15 cellular contexts compared by ENCODE assay signal in the genomic region with DNA sequence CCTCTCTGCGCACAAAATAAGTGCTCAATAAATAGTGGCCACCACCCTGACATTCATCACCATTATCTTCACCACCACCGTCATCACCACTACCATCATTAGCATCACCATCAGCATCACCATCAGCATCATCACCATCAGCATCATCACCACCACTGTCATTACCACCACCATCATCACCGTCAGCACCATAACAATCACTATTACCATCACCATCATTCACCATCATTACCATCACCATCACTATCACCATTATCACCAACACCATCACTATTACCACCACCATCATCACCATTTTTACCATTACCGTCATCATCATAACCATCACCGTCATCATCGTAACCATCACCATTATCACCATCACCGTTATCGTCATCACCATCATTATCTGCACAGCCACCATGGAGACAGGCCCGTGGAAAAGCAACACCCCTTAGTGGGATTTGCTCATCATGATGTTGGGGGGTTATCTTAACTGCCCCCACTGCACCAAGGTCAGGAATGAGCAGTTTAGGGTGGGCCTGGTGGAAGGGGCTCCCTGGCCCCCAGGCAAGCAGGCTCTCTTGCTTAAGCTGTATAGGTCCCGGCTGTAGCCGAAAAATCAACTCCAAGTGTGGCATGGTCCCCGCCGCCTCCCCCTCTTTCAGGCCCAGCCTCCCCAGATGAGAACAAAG. TPM values are rescaled to one million over a fixed set of nuclear protein-coding genes. Genes with fewer than 3 reads are reported as not detected.
A peak's percentile ranks its signal among the peaks of the same experiment; 100 is the strongest.
DNase-seq lines count a peak whose midpoint lies in the region; ATAC-seq and TF ChIP-seq lines count a peak whose summit lies in the region.
"Had no signal": no experiment of that assay in that cellular context is flagged by ENCODE, and none has a peak within 500 bp of the region (broad histone marks: within the 10 kb centered on the region; RNA-seq: fewer than 3 reads in every experiment).

No MANE protein-coding gene starts in this region.

- H3K27ac Mint-ChIP-seq in activated CD4-positive, alpha-beta T cell treated with anti-CD3 and anti-CD28 coated beads, Interleukin-2, amount 10 ng/mL, durations not matched to agents 24 days and 14 days: peak overlapping the region; percentile 52
- peak overlapping the region; percentile 64 to 96 for H3K27ac Mint-ChIP-seq in T-cell
- no peak overlapping the region for H3K27ac Mint-ChIP-seq in endodermal cell

- H3K4me3 Mint-ChIP-seq in activated CD4-positive, alpha-beta T cell treated with anti-CD3 and anti-CD28 coated beads, Interleukin-2, amount 10 ng/mL, durations not matched to agents 24 days and 14 days: peak overlapping the region; percentile 6
- H3K4me3 Mint-ChIP-seq in T-cell (peak overlapping the region in 2 of 3 donors; percentile 0 to 79), endodermal cell (no peak overlapping the region)

- peaks cover 6% of the 10 kb centered on the region for H3K4me1 ChIP-seq in endodermal cell (ENCODE audit: control insufficient read depth, insufficient read depth, low read length)

- H3K9ac ChIP-seq in endodermal cell (ENCODE audit: extremely low read depth, low read length, poor library complexity, severe bottlenecking): no peak overlapping the region

- no peak for TF ChIP-seq CTCF in endodermal cell (conservative IDR thresholded peaks at IDR 0.05)

- H3K4me3 ChIP-seq in endodermal cell (ENCODE audit: low read length): no peak overlapping the region
- H3K4me3 ChIP-seq: tibial artery had no signal

- DNase-seq in activated CD4-positive, alpha-beta T cell treated with anti-CD3 and anti-CD28 coated beads, Interleukin-2, amount 10 ng/mL, durations not matched to agents 24 days and 14 days: no peak
- no peak for DNase-seq in activated CD4-positive, alpha-beta T cell treated with anti-CD3 and anti-CD28 coated beads, Interleukin-2, amount 50 U/mL, for 1 hour
- DNase-seq in T-cell: peak in 10 of 34 experiments; percentile 13 to 48 (median 38)
- DNase-seq in endodermal cell: no peak
- DNase-seq in cerebellar nuclear complex (lab: John Stamatoyannopoulos, UW): no peak
- no peak for DNase-seq in stimulated activated CD4-positive, alpha-beta T cell treated with anti-CD3 and anti-CD28 coated beads, Interleukin-2, amount 100 ng/mL, for 24 hours
- DNase-seq: GF-D8; SIG-M5; stimulated activated CD4-positive, alpha-beta T cell treated with anti-CD3 and anti-CD28 coated beads, Interleukin-4, amount 100 ng/mL, for 4 hours; tibial artery had no signal

- no peak for ATAC-seq in T-cell (replicated peaks in 1 of 4)
- ATAC-seq in HG02798 (IDR thresholded peaks at IDR 0.05; ENCODE audit: poor library complexity, unreplicated experiment): no peak

- H3K4me1 Mint-ChIP-seq in activated CD4-positive, alpha-beta T cell treated with anti-CD3 and anti-CD28 coated beads, Interleukin-2, amount 10 ng/mL, durations not matched to agents 24 days and 14 days: peaks cover 73% of the 10 kb centered on the region
- peaks cover 88 to 95% (median 94%) of the 10 kb centered on the region in 3 donors for H3K4me1 Mint-ChIP-seq in T-cell
- peaks cover 20% of the 10 kb centered on the region for H3K4me1 Mint-ChIP-seq in endodermal cell

- H3K9me3 Mint-ChIP-seq in activated CD4-positive, alpha-beta T cell treated with anti-CD3 and anti-CD28 coated beads, Interleukin-2, amount 10 ng/mL, durations not matched to agents 24 days and 14 days: no peaks in the 10 kb centered on the region
- no peaks in the 10 kb centered on the region for H3K9me3 Mint-ChIP-seq in T-cell
- H3K9me3 Mint-ChIP-seq in endodermal cell: no peaks in the 10 kb centered on the region

- H3K27ac ChIP-seq in endodermal cell (ENCODE audit: low read depth, low read length) (peak overlapping the region; percentile 75), temporal lobe (ENCODE audit: low read depth, low read length) (peak overlapping the region; percentile 92)

- no peaks in the 10 kb centered on the region for H3K27me3 Mint-ChIP-seq in activated CD4-positive, alpha-beta T cell treated with anti-CD3 and anti-CD28 coated beads, Interleukin-2, amount 10 ng/mL, durations not matched to agents 24 days and 14 days
- H3K27me3 Mint-ChIP-seq in T-cell (no peaks in the 10 kb centered on the region), endodermal cell (ENCODE audit: insufficient read depth) (no peaks in the 10 kb centered on the region)

- 88 to 93% methylated on average over 6 to 13 of the region's 13 CpGs for WGBS in endodermal cell (ENCODE audit: insufficient coverage in 1 of 2, insufficient read length in 1 of 2), 2 experiments

- no peaks in the 10 kb centered on the region for H3K9me3 ChIP-seq in endodermal cell (ENCODE audit: control insufficient read depth, low read length)
- H3K9me3 ChIP-seq: tibial artery had no signal

- no peaks in the 10 kb centered on the region for H3K36me3 ChIP-seq in endodermal cell (ENCODE audit: control insufficient read depth, insufficient read depth, low read length)

- POLR2A ChIA-PET in T-cell (lab: Charles Lee): interaction anchor here (0.8 to 1.4 kb wide), 5 partner anchors 12 to 28 kb away, joined by 3 to 15 read pairs (median 4); no protein-coding TSS in a partner anchor

- no peaks in the 10 kb centered on the region for H3K27me3 ChIP-seq in endodermal cell (ENCODE audit: control insufficient read depth, insufficient read depth, low read length, poor library complexity, severe bottlenecking)
- H3K27me3 ChIP-seq: tibial artery had no signal

- CTCF ChIA-PET in T-cell (lab: Charles Lee): interaction anchor here in 1 of 2 donors (1.0 to 4.7 kb wide), 3 partner anchors 16 to 19 kb away, joined by 3 to 25 read pairs (median 9); a partner anchor contains a TSS

- intact Hi-C loops in activated CD4-positive, alpha-beta T cell treated with anti-CD3 and anti-CD28 coated beads, Interleukin-2, amount 10 ng/mL, durations not matched to agents 24 days and 14 days (cut with micrococcal nuclease): no loop called here

- H3K36me3 Mint-ChIP-seq in activated CD4-positive, alpha-beta T cell treated with anti-CD3 and anti-CD28 coated beads, Interleukin-2, amount 10 ng/mL, durations not matched to agents 24 days and 14 days (ENCODE audit: low read depth): peaks cover 76% of the 10 kb centered on the region
- H3K36me3 Mint-ChIP-seq in T-cell (peaks cover 49% of the 10 kb centered on the region), endodermal cell (ENCODE audit: low read depth) (peaks cover 5% of the 10 kb centered on the region)

RNA-seq across cellular contexts. Expression of a gene that starts 18.1 kb away (rescaled TPM):
- 149 and 150 TPM in 2 replicates for total RNA-seq in activated CD4-positive, alpha-beta T cell treated with anti-CD3 and anti-CD28 coated beads, Interleukin-2, amount 10 ng/mL, durations not matched to agents 24 days and 14 days
- total RNA-seq in T-cell (100 to 1,000 TPM; 382 to 462 (median 415) TPM), endodermal cell (10 to 100 TPM; 12.2 to 15.4 TPM), temporal lobe (4.7 TPM)
- polyA plus RNA-seq in endodermal cell (2013, experiment 1 of 2): 16.6 TPM
- 16.2 TPM for polyA plus RNA-seq in endodermal cell (2013, experiment 2 of 2)

RNA-seq across cellular contexts. Expression of a gene that starts 40.0 kb away (rescaled TPM):
- total RNA-seq in activated CD4-positive, alpha-beta T cell treated with anti-CD3 and anti-CD28 coated beads, Interleukin-2, amount 10 ng/mL, durations not matched to agents 24 days and 14 days: not detected in 2 replicates
- total RNA-seq in T-cell (1 to 10 TPM in 3 of 5 donors, not detected in 2; 1.4 to 2.2 (median 1.8) TPM), endodermal cell (under 1 TPM; 0.59 to 0.80 TPM), temporal lobe (not detected)
- not detected for polyA plus RNA-seq in endodermal cell (2013, experiment 1 of 2)
- not detected for polyA plus RNA-seq in endodermal cell (2013, experiment 2 of 2)
- total RNA-seq: A172, kidney, M059J had no signal

RNA-seq across cellular contexts. Expression of a gene that starts 46.8 kb away (rescaled TPM):
- total RNA-seq in activated CD4-positive, alpha-beta T cell treated with anti-CD3 and anti-CD28 coated beads, Interleukin-2, amount 10 ng/mL, durations not matched to agents 24 days and 14 days: not detected in 2 replicates
- 1 to 10 TPM in 3 of 5 donors, not detected in 2; 4.2 to 8.3 (median 6.2) TPM for total RNA-seq in T-cell
- total RNA-seq in endodermal cell: under 1 TPM in 1 of 2 donors, not detected in 1; 0.59 TPM
- polyA plus RNA-seq in endodermal cell (2013, experiment 1 of 2): not detected
- polyA plus RNA-seq in endodermal cell (2013, experiment 2 of 2): not detected
- not detected for total RNA-seq in temporal lobe
- total RNA-seq: A172, kidney had no signal
